In genomic region chr1:221709854-221710253, GRCh38 we compare ENCODE assay signal across 14 cellular contexts. TPM values are rescaled to one million over a fixed set of nuclear protein-coding genes. Genes with fewer than 3 reads are reported as not detected.
DNase-seq lines count a peak whose midpoint lies in the region; ATAC-seq, FAIRE-seq and TF ChIP-seq lines count a peak whose summit lies in the region.
"Had no signal": no experiment of that assay in that cellular context is flagged by ENCODE, and none has a peak within 500 bp of the region (broad histone marks: within the 10 kb centered on the region; RNA-seq: fewer than 3 reads in every experiment).

No MANE protein-coding gene starts in this region.

- H3K9me3 Mint-ChIP-seq in H9, result peaks cover 3 to 7% of the 10 kb centered on the region in 2 experiments; a peak in 2 of 5 replicates
- H3K9me3 Mint-ChIP-seq in dendritic cell treated with granulocyte-macrophage colony-stimulating factor and Interleukin-4, amounts not matched to agents 40 ng/mL and 50 ng/mL, for 4 days, result no peaks in the 10 kb centered on the region

- H2BK15ac ChIP-seq in H9 (ENCODE audit: low read depth, low read length), result 0 out of 2 replicates have a peak overlapping the region, but pooled peaks have one; percentile 13

- H3T11ph ChIP-seq in H9 (ENCODE audit: low read length), result no peak overlapping the region

- no peak overlapping the region for H3K56ac ChIP-seq in H9 (ENCODE audit: insufficient read length, low read depth, low read length)

- H2BK5ac ChIP-seq in H9 (ENCODE audit: insufficient read length, low read length), result no peak overlapping the region

- peaks cover 26 to 30% of the 10 kb centered on the region in 2 experiments for H3K4me1 Mint-ChIP-seq in H9
- peaks cover 70% of the 10 kb centered on the region for H3K4me1 Mint-ChIP-seq in dendritic cell treated with granulocyte-macrophage colony-stimulating factor and Interleukin-4, amounts not matched to agents 40 ng/mL and 50 ng/mL, for 4 days (ENCODE audit: low read depth)

- no peak overlapping the region for H2BK120ac ChIP-seq in H9 (ENCODE audit: low read depth, low read length, poor library complexity, severe bottlenecking)

- H3K9me3 ChIP-seq in H9 (ENCODE audit: control insufficient read depth, low read depth, low read length) (no peaks in the 10 kb centered on the region), pancreas (no peaks in the 10 kb centered on the region)
- H3K9me3 ChIP-seq: thyroid gland had no signal

- no peak overlapping the region for H3K23ac ChIP-seq in H9 (ENCODE audit: insufficient read length, low read depth, low read length)

- no peak overlapping the region for H3K4me3 ChIP-seq in pancreas
- H3K4me3 ChIP-seq: thyroid gland had no signal

- no peak overlapping the region for H3K14ac ChIP-seq in H9 (ENCODE audit: insufficient read depth, low read length)

- ATAC-seq in pancreas, result no peak
- no peak for ATAC-seq in HG02884 (IDR thresholded peaks at IDR 0.05; ENCODE audit: unreplicated experiment)
- ATAC-seq in GM18909 (IDR thresholded peaks at IDR 0.05; ENCODE audit: poor library complexity, unreplicated experiment), result no peak
- no peak for ATAC-seq in GM18907 (IDR thresholded peaks at IDR 0.05; ENCODE audit: unreplicated experiment)

- FAIRE-seq in pancreas (lab: Jason Lieb, UNC), result no peak
- FAIRE-seq: TTC549 had no signal

- H3K4me1 ChIP-seq in H9 (ENCODE audit: insufficient read depth, low read length) (peaks cover 4% of the 10 kb centered on the region; the same call in 1 of the 2 replicates), pancreas (peaks cover 27 to 59% (median 46%) of the 10 kb centered on the region in 3 donors)

- H3K79me2 ChIP-seq in H9 (ENCODE audit: insufficient read depth, low read length), result no peaks in the 10 kb centered on the region

- no peak overlapping the region for H2AFZ ChIP-seq in H9 (ENCODE audit: low read length)

- H3K27me3 Mint-ChIP-seq in H9 (ENCODE audit: low read depth), result no peaks in the 10 kb centered on the region; the same call in 1 of the 2 replicates
- no peaks in the 10 kb centered on the region for H3K27me3 Mint-ChIP-seq in dendritic cell treated with granulocyte-macrophage colony-stimulating factor and Interleukin-4, amounts not matched to agents 40 ng/mL and 50 ng/mL, for 4 days

- H3K36me3 ChIP-seq in pancreas, result peaks cover 0 to 10% (median 0%) of the 10 kb centered on the region in 3 donors

- H4K91ac ChIP-seq in H9 (ENCODE audit: insufficient read length, low read depth, low read length), result no peak overlapping the region

- intact Hi-C loops in dendritic cell treated with granulocyte-macrophage colony-stimulating factor and Interleukin-4, amounts not matched to agents 40 ng/mL and 50 ng/mL, for 4 days (cut with micrococcal nuclease), result loop anchor here (1.0 to 2.0 kb wide), 3 partner anchors 15 to 67 kb away; no protein-coding TSS in a partner anchor
- intact Hi-C loops in pancreas (cut with DNase I), result no loop called here

- H4K8ac ChIP-seq in H9 (replicated peaks; ENCODE audit: insufficient read length, low read depth, low read length), result no peak overlapping the region

- H3K9ac ChIP-seq in H9 (ENCODE audit: extremely low read depth, insufficient read length, low read length), result no peak overlapping the region

- no peak overlapping the region for H4K5ac ChIP-seq in H9 (ENCODE audit: insufficient read length, low read depth, low read length)

- no peaks in the 10 kb centered on the region for H3K79me1 ChIP-seq in H9 (ENCODE audit: insufficient read depth, low read depth, low read length, poor library complexity, severe bottlenecking)

- peak overlapping the region; percentile 62 for H2BK20ac ChIP-seq in H9 (ENCODE audit: low read depth, low read length, poor library complexity, severe bottlenecking)

- no peak overlapping the region for H3K27ac Mint-ChIP-seq in H9
- H3K27ac Mint-ChIP-seq in dendritic cell treated with granulocyte-macrophage colony-stimulating factor and Interleukin-4, amounts not matched to agents 40 ng/mL and 50 ng/mL, for 4 days, result peak overlapping the region; percentile 80
- H3K27ac Mint-ChIP-seq: nephron progenitor cell had no signal

- DNase-seq in H9 (no peak), pancreas (no peak), Kasumi-1 (lab: John Stamatoyannopoulos, UW) (no peak)
- DNase-seq: activated naive CD4-positive, alpha-beta T cell; DMS79; nephron progenitor cell; Right ventricle myocardium superior; thyroid gland had no signal

- H3K27ac ChIP-seq in 22Rv1 (peak overlapping the region; percentile 66), H9 (ENCODE audit: insufficient read length, low read depth, low read length) (no peak overlapping the region), pancreas (peak overlapping the region; percentile 23 to 84 (median 50))
- H3K27ac ChIP-seq: thyroid gland had no signal

- no peaks in the 10 kb centered on the region for H4K20me1 ChIP-seq in H9 (ENCODE audit: control insufficient read depth, insufficient read depth, insufficient read length)

- no peak overlapping the region for H2AK5ac ChIP-seq in H9 (ENCODE audit: insufficient read length, low read length)

- no peak overlapping the region for H3K4me3 Mint-ChIP-seq in H9
- H3K4me3 Mint-ChIP-seq in dendritic cell treated with granulocyte-macrophage colony-stimulating factor and Interleukin-4, amounts not matched to agents 40 ng/mL and 50 ng/mL, for 4 days, result no peak overlapping the region
- H3K4me3 Mint-ChIP-seq: nephron progenitor cell had no signal

- no peak overlapping the region for H3K18ac ChIP-seq in H9 (ENCODE audit: insufficient read length, low read depth, low read length)

- no peak overlapping the region for H3K4me2 ChIP-seq in H9 (ENCODE audit: insufficient read depth, insufficient read length, low read length)

- H3K36me3 Mint-ChIP-seq in H9 (ENCODE audit: insufficient read depth in 1 of 3, low read depth in 3 of 3), result peaks cover 7 to 12% (median 9%) of the 10 kb centered on the region in 3 experiments
- H3K36me3 Mint-ChIP-seq in dendritic cell treated with granulocyte-macrophage colony-stimulating factor and Interleukin-4, amounts not matched to agents 40 ng/mL and 50 ng/mL, for 4 days (ENCODE audit: low read depth), result peaks cover 9% of the 10 kb centered on the region

- H3K27me3 ChIP-seq in H9 (ENCODE audit: insufficient read depth, low read length) (no peaks in the 10 kb centered on the region), pancreas (no peaks in the 10 kb centered on the region)
- H3K27me3 ChIP-seq: thyroid gland had no signal

- H2BK12ac ChIP-seq in H9 (ENCODE audit: insufficient read length, low read depth, low read length), result no peak overlapping the region

- no peak overlapping the region for H3K4ac ChIP-seq in H9 (ENCODE audit: low read depth, low read length)

- no peaks in the 10 kb centered on the region for H3K23me2 ChIP-seq in H9 (ENCODE audit: insufficient read length, low read depth, low read length, poor library complexity, severe bottlenecking)

- no peak for TF ChIP-seq CTCF in 22Rv1 (IDR thresholded peaks at IDR 0.05)
- no peak for TF ChIP-seq CTCF in H9 (conservative IDR thresholded peaks at IDR 0.05)
- no peak for TF ChIP-seq CTCF in pancreas (IDR thresholded peaks at IDR 0.05)

- WGBS in H9 (ENCODE audit: extremely low coverage, insufficient read length, low lambda C conversion rate), result no CpG with 5 or more reads among the region's 3 CpGs
- 71 to 98% methylated on average over 3 of the region's 3 CpGs for WGBS in pancreas, 2 donors

RNA-seq across cellular contexts. Expression of gene DUSP10, which starts 32.0 kb away (rescaled TPM):
- total RNA-seq in H9 (2021) (2.0 and 3.2 TPM in 2 replicates), pancreas (10 to 100 TPM in 4 of 6 donors, 1 to 10 TPM in 2; 6.3 to 14.5 (median 10.6) TPM)
- polyA plus RNA-seq in pancreas, result 1 to 10 TPM; 4.7 to 8.4 TPM
